23 cellular contexts compared by ENCODE assay signal in the genomic region with DNA sequence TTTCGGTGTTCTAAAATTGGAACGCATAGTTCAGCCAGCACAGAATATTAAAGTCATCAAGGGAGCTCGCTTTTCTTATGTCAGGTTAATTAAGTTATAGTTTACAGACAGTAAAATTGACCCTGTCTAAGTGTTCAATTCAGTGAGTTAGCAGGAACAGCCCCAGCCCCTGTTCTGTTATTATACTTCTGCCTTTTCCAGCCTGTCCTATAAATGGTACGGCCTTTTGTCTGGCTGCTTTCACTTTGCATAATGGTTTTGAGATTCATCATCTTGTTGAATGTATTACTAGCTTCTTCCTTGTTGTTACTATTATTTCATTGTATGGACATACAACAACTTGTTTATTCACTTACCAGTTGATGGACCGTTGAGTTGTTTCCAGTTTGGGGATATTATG. TPM values are rescaled to one million over a fixed set of nuclear protein-coding genes. Genes with fewer than 3 reads are reported as not detected.
"Had no signal": no experiment of that assay in that cellular context is flagged by ENCODE, and none has a peak within 500 bp of the region (broad histone marks: within the 10 kb centered on the region; RNA-seq: fewer than 3 reads in every experiment).

No MANE protein-coding gene starts in this region.

- DNase-seq: islet precursor cell; left ventricle myocardium inferior; midbrain; mucosa of descending colon; naive thymus-derived CD4-positive, alpha-beta T cell; pancreas; posterior cingulate gyrus; retina; right cardiac atrium; stimulated activated CD4-positive, alpha-beta T cell treated with anti-CD3 and anti-CD28 coated beads, Interleukin-12 subunit alpha, Interleukin-12 subunit beta, amount 100 ng/mL, for 4 hours; stimulated activated CD4-positive, alpha-beta T cell treated with anti-CD3 and anti-CD28 coated beads, Interleukin-15, amount 100 ng/mL, for 24 hours; stimulated activated CD4-positive, alpha-beta T cell treated with anti-CD3 and anti-CD28 coated beads, Interleukin-2, amount 100 ng/mL, for 24 hours; stimulated activated CD4-positive, alpha-beta T cell treated with anti-CD3 and anti-CD28 coated beads, Interleukin-4, amount 100 ng/mL, for 1 hour; stimulated activated naive CD4-positive, alpha-beta T cell; substantia nigra; uterus had no signal

- H3K9me3 Mint-ChIP-seq: naive thymus-derived CD4-positive, alpha-beta T cell; natural killer cell treated with Interleukin-12 subunit alpha and Interleukin-12 subunit beta and Interleukin-15 and Interleukin-18, amount 100 ng/mL, for 72 hours; stimulated activated naive CD8-positive, alpha-beta T cell treated with anti-CD3 and anti-CD28 coated beads, Interleukin-15, Interleukin-2, amounts not matched to agents 100 ng/mL and 50 ng/mL, for 24 hours; type B pancreatic cell had no signal

- H3K27ac Mint-ChIP-seq: naive thymus-derived CD4-positive, alpha-beta T cell; natural killer cell treated with Interleukin-12 subunit alpha and Interleukin-12 subunit beta and Interleukin-15 and Interleukin-18, amount 100 ng/mL, for 72 hours; stimulated activated naive CD8-positive, alpha-beta T cell treated with anti-CD3 and anti-CD28 coated beads, Interleukin-15, Interleukin-2, amounts not matched to agents 100 ng/mL and 50 ng/mL, for 24 hours; type B pancreatic cell had no signal

- ATAC-seq: mucosa of descending colon; naive thymus-derived CD4-positive, alpha-beta T cell; natural killer cell treated with Interleukin-12 subunit alpha and Interleukin-12 subunit beta and Interleukin-15 and Interleukin-18, amount 100 ng/mL, for 72 hours; pancreas; right cardiac atrium; sciatic nerve had no signal

- H3K36me3 Mint-ChIP-seq: natural killer cell treated with Interleukin-12 subunit alpha and Interleukin-12 subunit beta and Interleukin-15 and Interleukin-18, amount 100 ng/mL, for 72 hours; type B pancreatic cell had no signal

- H3K4me3 Mint-ChIP-seq: naive thymus-derived CD4-positive, alpha-beta T cell; natural killer cell treated with Interleukin-12 subunit alpha and Interleukin-12 subunit beta and Interleukin-15 and Interleukin-18, amount 100 ng/mL, for 72 hours; stimulated activated naive CD8-positive, alpha-beta T cell treated with anti-CD3 and anti-CD28 coated beads, Interleukin-15, Interleukin-2, amounts not matched to agents 100 ng/mL and 50 ng/mL, for 24 hours; type B pancreatic cell had no signal

RNA-seq across cellular contexts. Expression of a gene that starts 9.5 kb away (rescaled TPM):
- total RNA-seq: kidney epithelial cell, left ventricle myocardium inferior, mesenteric fat pad, pancreas, right cardiac atrium, sciatic nerve, temporal lobe had no signal
